In genomic region chr17:59620518-59621259, GRCh38 we compare ENCODE assay signal across 8 cellular contexts. TPM values are rescaled to one million over a fixed set of nuclear protein-coding genes. Genes with fewer than 3 reads are reported as not detected.
DNase-seq lines count a peak whose midpoint lies in the region; ATAC-seq and TF ChIP-seq lines count a peak whose summit lies in the region.

No MANE protein-coding gene starts in this region.

- H3K36me3 Mint-ChIP-seq in activated T-cell treated with anti-CD3 and anti-CD28 coated beads, Interleukin-2, amount 50 U/mL, for 24 hours (ENCODE audit: low read depth), result peaks cover 59% of the 10 kb centered on the region
- peaks cover 0 to 2% (median 0%) of the 10 kb centered on the region in 3 donors for H3K36me3 Mint-ChIP-seq in naive thymus-derived CD8-positive, alpha-beta T cell

- H2AFZ ChIP-seq in GM23248, result no peak overlapping the region

- H3K27me3 ChIP-seq in GM23248 (replicated peaks; ENCODE audit: insufficient read depth) (no peaks in the 10 kb centered on the region), esophagus (ENCODE audit: control insufficient read depth in 1 of 2, insufficient read depth in 2 of 2, low read length in 2 of 2) (no peaks in the 10 kb centered on the region), subcutaneous abdominal adipose tissue (ENCODE audit: control insufficient read depth in 5 of 5, insufficient read depth in 4 of 5, low read length in 5 of 5) (no peaks in the 10 kb centered on the region)

- H3K4me3 ChIP-seq in AG04449 (ENCODE audit: low read depth, low read length) (peak overlapping the region; percentile 88), GM23248 (peak overlapping the region; percentile 99), esophagus (ENCODE audit: low read depth in 1 of 2, low read length in 2 of 2) (peak overlapping the region; percentile 76 to 95), subcutaneous abdominal adipose tissue (ENCODE audit: low read depth in 1 of 5, low read length in 5 of 5) (peak overlapping the region; percentile 81 to 97 (median 97))

- peak overlapping the region; percentile 100 for H3K4me2 ChIP-seq in GM23248 (ENCODE audit: unreplicated experiment)

- H3K9ac ChIP-seq in GM23248 (peak overlapping the region; percentile 100), subcutaneous abdominal adipose tissue (ENCODE audit: low read length in 5 of 5) (peak overlapping the region; percentile 87 to 99 (median 98))

- peak overlapping the region; percentile 96 for H3K4me3 Mint-ChIP-seq in activated T-cell treated with anti-CD3 and anti-CD28 coated beads, Interleukin-2, amount 50 U/mL, for 24 hours
- peak overlapping the region; percentile 88 to 100 (median 98) for H3K4me3 Mint-ChIP-seq in naive thymus-derived CD8-positive, alpha-beta T cell

- H3K36me3 ChIP-seq in GM23248 (ENCODE audit: low read depth), result no peaks in the 10 kb centered on the region; the same call in 1 of the 2 replicates
- H3K36me3 ChIP-seq in esophagus (ENCODE audit: control insufficient read depth in 2 of 2, insufficient read depth in 2 of 2, low read length in 1 of 2), result no peaks in the 10 kb centered on the region
- no peaks in the 10 kb centered on the region for H3K36me3 ChIP-seq in subcutaneous abdominal adipose tissue (ENCODE audit: control insufficient read depth in 5 of 5, insufficient read depth in 5 of 5, low read length in 5 of 5)

- peaks cover 39% of the 10 kb centered on the region for H4K20me1 ChIP-seq in GM23248 (ENCODE audit: insufficient read depth)

- no peaks in the 10 kb centered on the region for H3K9me3 Mint-ChIP-seq in activated T-cell treated with anti-CD3 and anti-CD28 coated beads, Interleukin-2, amount 50 U/mL, for 24 hours
- H3K9me3 Mint-ChIP-seq in naive thymus-derived CD8-positive, alpha-beta T cell, result peaks cover 0 to 2% (median 0%) of the 10 kb centered on the region in 9 donors

- peaks cover 76% of the 10 kb centered on the region for H3K79me2 ChIP-seq in GM23248 (ENCODE audit: insufficient read depth)

- no peak for TF ChIP-seq CTCF in AG04449 (IDR thresholded peaks at IDR 0.05; ENCODE audit: insufficient read depth, low read length, missing control alignments)

- H3K4me1 ChIP-seq in GM23248 (ENCODE audit: insufficient read depth) (peaks cover 45% of the 10 kb centered on the region), esophagus (ENCODE audit: control insufficient read depth in 2 of 2, insufficient read depth in 2 of 2, low read length in 1 of 2) (peaks cover 0 to 2% of the 10 kb centered on the region in 2 donors), subcutaneous abdominal adipose tissue (ENCODE audit: control insufficient read depth in 5 of 5, insufficient read depth in 5 of 5, low read length in 5 of 5) (peaks cover 4 to 51% (median 51%) of the 10 kb centered on the region in 5 donors)

- no peak for ATAC-seq in naive thymus-derived CD8-positive, alpha-beta T cell
- ATAC-seq in GM21423 (IDR thresholded peaks at IDR 0.05; ENCODE audit: unreplicated experiment), result no peak

- peak overlapping the region; percentile 100 for H3K27ac Mint-ChIP-seq in activated T-cell treated with anti-CD3 and anti-CD28 coated beads, Interleukin-2, amount 50 U/mL, for 24 hours
- peak overlapping the region; percentile 96 to 99 (median 99) for H3K27ac Mint-ChIP-seq in naive thymus-derived CD8-positive, alpha-beta T cell

- CTCF ChIA-PET in AG04449 (lab: Yijun Ruan, JAX), result interaction anchor here (1.2 to 1.3 kb wide), 2 partner anchors 22 to 42 kb away, joined by 3 to 4 read pairs; no protein-coding TSS in a partner anchor

- in situ Hi-C loops in GM23248 (cut with MboI), result no loop called here

- H3K27me3 Mint-ChIP-seq in activated T-cell treated with anti-CD3 and anti-CD28 coated beads, Interleukin-2, amount 50 U/mL, for 24 hours, result no peaks in the 10 kb centered on the region
- peaks cover 0 to 3% (median 0%) of the 10 kb centered on the region in 5 donors for H3K27me3 Mint-ChIP-seq in naive thymus-derived CD8-positive, alpha-beta T cell

- H3K9me2 ChIP-seq in GM23248 (ENCODE audit: insufficient read depth), result no peaks in the 10 kb centered on the region

- H3K27ac ChIP-seq in GM23248, result peak overlapping the region; percentile 99
- peak overlapping the region; percentile 97 to 100 for H3K27ac ChIP-seq in esophagus (ENCODE audit: low read depth in 2 of 2, low read length in 1 of 2)
- H3K27ac ChIP-seq in subcutaneous abdominal adipose tissue (ENCODE audit: low read depth, low read length), result peak overlapping the region; percentile 99

- H3K4me1 Mint-ChIP-seq in activated T-cell treated with anti-CD3 and anti-CD28 coated beads, Interleukin-2, amount 50 U/mL, for 24 hours (ENCODE audit: low read depth), result peaks cover 61% of the 10 kb centered on the region
- peaks cover 20 to 66% (median 47%) of the 10 kb centered on the region in 4 donors for H3K4me1 Mint-ChIP-seq in naive thymus-derived CD8-positive, alpha-beta T cell

- no peaks in the 10 kb centered on the region for H3K9me3 ChIP-seq in GM23248 (ENCODE audit: low read depth)
- no peaks in the 10 kb centered on the region for H3K9me3 ChIP-seq in esophagus (ENCODE audit: control insufficient read depth in 2 of 2, insufficient read depth in 1 of 2, low read depth in 1 of 2, low read length in 1 of 2)
- H3K9me3 ChIP-seq in subcutaneous abdominal adipose tissue (ENCODE audit: control insufficient read depth in 5 of 5, low read length in 5 of 5), result no peaks in the 10 kb centered on the region

- peaks cover 38% of the 10 kb centered on the region for H3F3A ChIP-seq in GM23248 (ENCODE audit: insufficient read depth)

- WGBS in GM23248 (ENCODE audit: low coverage in 1 of 2, low lambda C conversion rate in 2 of 2, missing lambda C conversion rate in 2 of 2), 2 experiments, result 1% methylated on average over 13 to 14 of the region's 14 CpGs
- WGBS in esophagus, 2 donors, result 1 to 2% methylated on average over 14 of the region's 14 CpGs

- DNase-seq in AG04449 (ENCODE audit: low read depth, low spot score) (no peak), GM23248 (peak; percentile 68), NOMO-1 treated with DMSO at 0.1 percent for 48 hours (lab: John Stamatoyannopoulos, UW; ENCODE audit: unreplicated experiment) (peak; percentile 30)
- peak; percentile 56 for DNase-seq in activated T-cell treated with anti-CD3 and anti-CD28 coated beads, Interleukin-2, amount 50 U/mL, for 24 hours
- peak in 9 of 10 donors; percentile 9 to 66 (median 22) for DNase-seq in naive thymus-derived CD8-positive, alpha-beta T cell

- POLR2A ChIA-PET in AG04449 (lab: Yijun Ruan, JAX), result interaction anchor here (2.5 kb wide), 1 partner anchor 87 kb away, joined by 9 read pairs; the partner anchor contains the start of genes PTRH2 and VMP1
- POLR2A ChIA-PET in naive thymus-derived CD8-positive, alpha-beta T cell (lab: Charles Lee), result interaction anchor here (1.1 to 3.5 kb wide), 6 partner anchors 14 to 272 kb away, joined by 3 to 29 read pairs (median 9); partner anchors contain the start of genes DHX40, PTRH2, RPS6KB1 and TUBD1

RNA-seq across cellular contexts. Expression of gene CLTC, which starts 1.0 kb away (rescaled TPM):
- 343 and 439 TPM in 2 replicates for total RNA-seq in GM23248 (2014; rRNA removed; shearing (Covaris generic))
- 162 and 169 TPM in 2 replicates for polyA plus RNA-seq in GM23248 (2016; fragmentation: Nextera tagmentation; extraction: Ambion mirVana)
- polyA plus RNA-seq in esophagus, result 10 to 100 TPM; 49.5 to 69.7 TPM
- total RNA-seq in naive thymus-derived CD8-positive, alpha-beta T cell, result 10 to 100 TPM; 89.6 to 94.9 TPM
- polyA plus RNA-seq in naive thymus-derived CD8-positive, alpha-beta T cell, result 10 to 100 TPM; 19.5 to 31.2 (median 23.7) TPM

RNA-seq across cellular contexts. Expression of gene DHX40, which starts 55.3 kb away (rescaled TPM):
- 68.5 and 76.1 TPM in 2 replicates for total RNA-seq in GM23248 (2014; rRNA removed; shearing (Covaris generic))
- polyA plus RNA-seq in GM23248 (2016; fragmentation: Nextera tagmentation; extraction: Ambion mirVana) (17.9 and 18.9 TPM in 2 replicates), esophagus (10 to 100 TPM in 1 of 2 donors, 1 to 10 TPM in 1; 6.6 to 11.7 TPM)
- 10 to 100 TPM; 33.8 to 34.8 TPM for total RNA-seq in naive thymus-derived CD8-positive, alpha-beta T cell
- polyA plus RNA-seq in naive thymus-derived CD8-positive, alpha-beta T cell, result 10 to 100 TPM; 23.6 to 25.9 (median 24.0) TPM
